2 cellular contexts compared by ENCODE assay signal in the genomic region with DNA sequence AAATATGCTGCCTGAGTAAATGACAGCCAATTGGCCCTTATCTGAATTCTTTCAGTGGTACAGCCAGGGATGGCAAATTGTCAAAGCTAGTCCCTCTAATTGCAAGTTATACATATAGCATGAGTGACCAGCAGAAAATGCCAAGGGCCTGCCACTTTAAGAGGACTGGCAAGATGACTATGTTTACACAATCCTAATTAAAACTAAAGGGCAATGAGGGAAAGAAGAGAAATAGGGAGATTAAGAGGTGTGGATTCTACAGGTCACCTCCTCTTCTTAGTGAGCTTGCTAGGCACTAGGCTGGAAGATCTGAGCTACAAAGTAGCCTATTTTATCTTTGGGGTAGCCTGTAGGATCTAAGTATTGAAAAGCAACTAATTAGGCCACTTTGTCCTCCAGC.
TF ChIP-seq lines count a peak whose summit lies in the region.

No MANE protein-coding gene starts in this region.

TF ChIP-seq in SK-N-SH, 30 proteins besides CTCF, POLR2A, EP300 and RAD21 (continues in another document):
- TF ChIP-seq, protein P1, sequence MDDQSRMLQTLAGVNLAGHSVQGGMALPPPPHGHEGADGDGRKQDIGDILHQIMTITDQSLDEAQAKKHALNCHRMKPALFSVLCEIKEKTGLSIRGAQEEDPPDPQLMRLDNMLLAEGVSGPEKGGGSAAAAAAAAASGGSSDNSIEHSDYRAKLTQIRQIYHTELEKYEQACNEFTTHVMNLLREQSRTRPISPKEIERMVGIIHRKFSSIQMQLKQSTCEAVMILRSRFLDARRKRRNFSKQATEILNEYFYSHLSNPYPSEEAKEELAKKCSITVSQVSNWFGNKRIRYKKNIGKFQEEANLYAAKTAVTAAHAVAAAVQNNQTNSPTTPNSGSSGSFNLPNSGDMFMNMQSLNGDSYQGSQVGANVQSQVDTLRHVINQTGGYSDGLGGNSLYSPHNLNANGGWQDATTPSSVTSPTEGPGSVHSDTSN (IDR thresholded peaks at IDR 0.05), result no peak
- TF ChIP-seq TEAD4 (IDR thresholded peaks at IDR 0.05; ENCODE audit: borderline replicate concordance, insufficient read depth) (no peak), CHD2 (IDR thresholded peaks at IDR 0.05; ENCODE audit: low read length, partially characterized antibody) (no peak), MEF2A (IDR thresholded peaks at IDR 0.05; ENCODE audit: borderline replicate concordance, low read depth) (no peak), GABPA (IDR thresholded peaks at IDR 0.05; ENCODE audit: low read depth) (no peak), EZH2phosphoT487 (IDR thresholded peaks at IDR 0.05; ENCODE audit: borderline replicate concordance, low read depth) (no peak), NRF1 (IDR thresholded peaks at IDR 0.05; ENCODE audit: low read depth, low read length) (no peak), YY1 (IDR thresholded peaks at IDR 0.05; ENCODE audit: low read depth) (no peak), RXRA (IDR thresholded peaks at IDR 0.05; ENCODE audit: borderline replicate concordance, low read depth) (no peak), RFX5 (IDR thresholded peaks at IDR 0.05; ENCODE audit: low read length) (no peak), MXI1 (IDR thresholded peaks at IDR 0.05; ENCODE audit: low read depth, low read length) (no peak)
- TF ChIP-seq, protein P2, sequence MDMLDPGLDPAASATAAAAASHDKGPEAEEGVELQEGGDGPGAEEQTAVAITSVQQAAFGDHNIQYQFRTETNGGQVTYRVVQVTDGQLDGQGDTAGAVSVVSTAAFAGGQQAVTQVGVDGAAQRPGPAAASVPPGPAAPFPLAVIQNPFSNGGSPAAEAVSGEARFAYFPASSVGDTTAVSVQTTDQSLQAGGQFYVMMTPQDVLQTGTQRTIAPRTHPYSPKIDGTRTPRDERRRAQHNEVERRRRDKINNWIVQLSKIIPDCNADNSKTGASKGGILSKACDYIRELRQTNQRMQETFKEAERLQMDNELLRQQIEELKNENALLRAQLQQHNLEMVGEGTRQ (IDR thresholded peaks at IDR 0.05; ENCODE audit: borderline replicate concordance, low read depth, low read length), result no peak
- TF ChIP-seq, protein P3, sequence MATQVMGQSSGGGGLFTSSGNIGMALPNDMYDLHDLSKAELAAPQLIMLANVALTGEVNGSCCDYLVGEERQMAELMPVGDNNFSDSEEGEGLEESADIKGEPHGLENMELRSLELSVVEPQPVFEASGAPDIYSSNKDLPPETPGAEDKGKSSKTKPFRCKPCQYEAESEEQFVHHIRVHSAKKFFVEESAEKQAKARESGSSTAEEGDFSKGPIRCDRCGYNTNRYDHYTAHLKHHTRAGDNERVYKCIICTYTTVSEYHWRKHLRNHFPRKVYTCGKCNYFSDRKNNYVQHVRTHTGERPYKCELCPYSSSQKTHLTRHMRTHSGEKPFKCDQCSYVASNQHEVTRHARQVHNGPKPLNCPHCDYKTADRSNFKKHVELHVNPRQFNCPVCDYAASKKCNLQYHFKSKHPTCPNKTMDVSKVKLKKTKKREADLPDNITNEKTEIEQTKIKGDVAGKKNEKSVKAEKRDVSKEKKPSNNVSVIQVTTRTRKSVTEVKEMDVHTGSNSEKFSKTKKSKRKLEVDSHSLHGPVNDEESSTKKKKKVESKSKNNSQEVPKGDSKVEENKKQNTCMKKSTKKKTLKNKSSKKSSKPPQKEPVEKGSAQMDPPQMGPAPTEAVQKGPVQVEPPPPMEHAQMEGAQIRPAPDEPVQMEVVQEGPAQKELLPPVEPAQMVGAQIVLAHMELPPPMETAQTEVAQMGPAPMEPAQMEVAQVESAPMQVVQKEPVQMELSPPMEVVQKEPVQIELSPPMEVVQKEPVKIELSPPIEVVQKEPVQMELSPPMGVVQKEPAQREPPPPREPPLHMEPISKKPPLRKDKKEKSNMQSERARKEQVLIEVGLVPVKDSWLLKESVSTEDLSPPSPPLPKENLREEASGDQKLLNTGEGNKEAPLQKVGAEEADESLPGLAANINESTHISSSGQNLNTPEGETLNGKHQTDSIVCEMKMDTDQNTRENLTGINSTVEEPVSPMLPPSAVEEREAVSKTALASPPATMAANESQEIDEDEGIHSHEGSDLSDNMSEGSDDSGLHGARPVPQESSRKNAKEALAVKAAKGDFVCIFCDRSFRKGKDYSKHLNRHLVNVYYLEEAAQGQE (IDR thresholded peaks at IDR 0.05; ENCODE audit: low read depth, low read length), result no peak
- TF ChIP-seq, protein P4, sequence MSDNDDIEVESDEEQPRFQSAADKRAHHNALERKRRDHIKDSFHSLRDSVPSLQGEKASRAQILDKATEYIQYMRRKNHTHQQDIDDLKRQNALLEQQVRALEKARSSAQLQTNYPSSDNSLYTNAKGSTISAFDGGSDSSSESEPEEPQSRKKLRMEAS (IDR thresholded peaks at IDR 0.05; ENCODE audit: low read depth), result no peak
- TF ChIP-seq, protein P5, sequence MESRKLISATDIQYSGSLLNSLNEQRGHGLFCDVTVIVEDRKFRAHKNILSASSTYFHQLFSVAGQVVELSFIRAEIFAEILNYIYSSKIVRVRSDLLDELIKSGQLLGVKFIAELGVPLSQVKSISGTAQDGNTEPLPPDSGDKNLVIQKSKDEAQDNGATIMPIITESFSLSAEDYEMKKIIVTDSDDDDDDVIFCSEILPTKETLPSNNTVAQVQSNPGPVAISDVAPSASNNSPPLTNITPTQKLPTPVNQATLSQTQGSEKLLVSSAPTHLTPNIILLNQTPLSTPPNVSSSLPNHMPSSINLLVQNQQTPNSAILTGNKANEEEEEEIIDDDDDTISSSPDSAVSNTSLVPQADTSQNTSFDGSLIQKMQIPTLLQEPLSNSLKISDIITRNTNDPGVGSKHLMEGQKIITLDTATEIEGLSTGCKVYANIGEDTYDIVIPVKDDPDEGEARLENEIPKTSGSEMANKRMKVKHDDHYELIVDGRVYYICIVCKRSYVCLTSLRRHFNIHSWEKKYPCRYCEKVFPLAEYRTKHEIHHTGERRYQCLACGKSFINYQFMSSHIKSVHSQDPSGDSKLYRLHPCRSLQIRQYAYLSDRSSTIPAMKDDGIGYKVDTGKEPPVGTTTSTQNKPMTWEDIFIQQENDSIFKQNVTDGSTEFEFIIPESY (IDR thresholded peaks at IDR 0.05; ENCODE audit: borderline replicate concordance, low read depth), result no peak
- TF ChIP-seq, protein P6, sequence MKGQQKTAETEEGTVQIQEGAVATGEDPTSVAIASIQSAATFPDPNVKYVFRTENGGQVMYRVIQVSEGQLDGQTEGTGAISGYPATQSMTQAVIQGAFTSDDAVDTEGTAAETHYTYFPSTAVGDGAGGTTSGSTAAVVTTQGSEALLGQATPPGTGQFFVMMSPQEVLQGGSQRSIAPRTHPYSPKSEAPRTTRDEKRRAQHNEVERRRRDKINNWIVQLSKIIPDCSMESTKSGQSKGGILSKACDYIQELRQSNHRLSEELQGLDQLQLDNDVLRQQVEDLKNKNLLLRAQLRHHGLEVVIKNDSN (IDR thresholded peaks at IDR 0.05; ENCODE audit: borderline replicate concordance, low read depth), result no peak
- TF ChIP-seq, protein P7, sequence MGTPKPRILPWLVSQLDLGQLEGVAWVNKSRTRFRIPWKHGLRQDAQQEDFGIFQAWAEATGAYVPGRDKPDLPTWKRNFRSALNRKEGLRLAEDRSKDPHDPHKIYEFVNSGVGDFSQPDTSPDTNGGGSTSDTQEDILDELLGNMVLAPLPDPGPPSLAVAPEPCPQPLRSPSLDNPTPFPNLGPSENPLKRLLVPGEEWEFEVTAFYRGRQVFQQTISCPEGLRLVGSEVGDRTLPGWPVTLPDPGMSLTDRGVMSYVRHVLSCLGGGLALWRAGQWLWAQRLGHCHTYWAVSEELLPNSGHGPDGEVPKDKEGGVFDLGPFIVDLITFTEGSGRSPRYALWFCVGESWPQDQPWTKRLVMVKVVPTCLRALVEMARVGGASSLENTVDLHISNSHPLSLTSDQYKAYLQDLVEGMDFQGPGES (IDR thresholded peaks at IDR 0.05; ENCODE audit: low read depth, low read length), result no peak

TF ChIP-seq in SK-N-SH treated with all-trans-retinoic acid at 6 μM for 48 hours, 23 proteins besides CTCF, POLR2A, EP300 and RAD21:
- TF ChIP-seq ZC3H10 (CRISPR knock-in tag; IDR thresholded peaks at IDR 0.05) (no peak), TOX (CRISPR knock-in tag; IDR thresholded peaks at IDR 0.05; ENCODE audit: borderline replicate concordance) (no peak), TCF4 (CRISPR knock-in tag; IDR thresholded peaks at IDR 0.05; ENCODE audit: borderline replicate concordance) (no peak), OSR1 (CRISPR knock-in tag; IDR thresholded peaks at IDR 0.05) (no peak), ISL1 (CRISPR knock-in tag; IDR thresholded peaks at IDR 0.05) (no peak), PPARA (CRISPR knock-in tag; IDR thresholded peaks at IDR 0.05; ENCODE audit: borderline replicate concordance) (no peak), ZFP30 (CRISPR knock-in tag; IDR thresholded peaks at IDR 0.05) (no peak), ZNF8 (CRISPR knock-in tag; IDR thresholded peaks at IDR 0.05) (no peak), ZNF70 (CRISPR knock-in tag; IDR thresholded peaks at IDR 0.05) (no peak)
- TF ChIP-seq, protein P8, sequence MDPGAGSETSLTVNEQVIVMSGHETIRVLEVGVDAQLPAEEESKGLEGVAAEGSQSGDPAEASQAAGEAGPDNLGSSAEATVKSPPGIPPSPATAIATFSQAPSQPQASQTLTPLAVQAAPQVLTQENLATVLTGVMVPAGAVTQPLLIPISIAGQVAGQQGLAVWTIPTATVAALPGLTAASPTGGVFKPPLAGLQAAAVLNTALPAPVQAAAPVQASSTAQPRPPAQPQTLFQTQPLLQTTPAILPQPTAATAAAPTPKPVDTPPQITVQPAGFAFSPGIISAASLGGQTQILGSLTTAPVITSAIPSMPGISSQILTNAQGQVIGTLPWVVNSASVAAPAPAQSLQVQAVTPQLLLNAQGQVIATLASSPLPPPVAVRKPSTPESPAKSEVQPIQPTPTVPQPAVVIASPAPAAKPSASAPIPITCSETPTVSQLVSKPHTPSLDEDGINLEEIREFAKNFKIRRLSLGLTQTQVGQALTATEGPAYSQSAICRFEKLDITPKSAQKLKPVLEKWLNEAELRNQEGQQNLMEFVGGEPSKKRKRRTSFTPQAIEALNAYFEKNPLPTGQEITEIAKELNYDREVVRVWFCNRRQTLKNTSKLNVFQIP (CRISPR knock-in tag; IDR thresholded peaks at IDR 0.05; ENCODE audit: borderline replicate concordance, low read depth), result no peak
- TF ChIP-seq, protein P9, sequence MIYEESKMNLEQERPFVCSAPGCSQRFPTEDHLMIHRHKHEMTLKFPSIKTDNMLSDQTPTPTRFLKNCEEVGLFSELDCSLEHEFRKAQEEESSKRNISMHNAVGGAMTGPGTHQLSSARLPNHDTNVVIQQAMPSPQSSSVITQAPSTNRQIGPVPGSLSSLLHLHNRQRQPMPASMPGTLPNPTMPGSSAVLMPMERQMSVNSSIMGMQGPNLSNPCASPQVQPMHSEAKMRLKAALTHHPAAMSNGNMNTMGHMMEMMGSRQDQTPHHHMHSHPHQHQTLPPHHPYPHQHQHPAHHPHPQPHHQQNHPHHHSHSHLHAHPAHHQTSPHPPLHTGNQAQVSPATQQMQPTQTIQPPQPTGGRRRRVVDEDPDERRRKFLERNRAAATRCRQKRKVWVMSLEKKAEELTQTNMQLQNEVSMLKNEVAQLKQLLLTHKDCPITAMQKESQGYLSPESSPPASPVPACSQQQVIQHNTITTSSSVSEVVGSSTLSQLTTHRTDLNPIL (CRISPR knock-in tag; IDR thresholded peaks at IDR 0.05; ENCODE audit: low read depth), result no peak
- TF ChIP-seq, protein P10, sequence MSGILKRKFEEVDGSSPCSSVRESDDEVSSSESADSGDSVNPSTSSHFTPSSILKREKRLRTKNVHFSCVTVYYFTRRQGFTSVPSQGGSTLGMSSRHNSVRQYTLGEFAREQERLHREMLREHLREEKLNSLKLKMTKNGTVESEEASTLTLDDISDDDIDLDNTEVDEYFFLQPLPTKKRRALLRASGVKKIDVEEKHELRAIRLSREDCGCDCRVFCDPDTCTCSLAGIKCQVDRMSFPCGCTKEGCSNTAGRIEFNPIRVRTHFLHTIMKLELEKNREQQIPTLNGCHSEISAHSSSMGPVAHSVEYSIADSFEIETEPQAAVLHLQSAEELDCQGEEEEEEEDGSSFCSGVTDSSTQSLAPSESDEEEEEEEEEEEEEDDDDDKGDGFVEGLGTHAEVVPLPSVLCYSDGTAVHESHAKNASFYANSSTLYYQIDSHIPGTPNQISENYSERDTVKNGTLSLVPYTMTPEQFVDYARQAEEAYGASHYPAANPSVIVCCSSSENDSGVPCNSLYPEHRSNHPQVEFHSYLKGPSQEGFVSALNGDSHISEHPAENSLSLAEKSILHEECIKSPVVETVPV (CRISPR knock-in tag; IDR thresholded peaks at IDR 0.05), result no peak
